ENCODE assay signal across 8 cellular contexts in genomic region chr1:25796807-25797458, GRCh38. TPM values are rescaled to one million over a fixed set of nuclear protein-coding genes. Genes with fewer than 3 reads are reported as not detected.
A peak's percentile ranks its signal among the peaks of the same experiment; 100 is the strongest.
DNase-seq lines count a peak whose midpoint lies in the region; ATAC-seq and TF ChIP-seq lines count a peak whose summit lies in the region.

No MANE protein-coding gene starts in this region.

- peaks cover 34% of the 10 kb centered on the region for H3K4me1 Mint-ChIP-seq in T-helper 17 cell

- WGBS in adrenal gland, 4 donors = 4 to 13% (median 8%) methylated on average over 14 to 19 of the region's 19 CpGs

- TF ChIP-seq POLR2A in adrenal gland (IDR thresholded peaks at IDR 0.05) = no peak

- H3K4me3 ChIP-seq in adrenal gland (no peak overlapping the region), left ventricle myocardium inferior (no peak overlapping the region)

- peak; percentile 69 to 91 (median 87) for TF ChIP-seq CTCF in adrenal gland (IDR thresholded peaks at IDR 0.05)
- TF ChIP-seq CTCF in left ventricle myocardium inferior (IDR thresholded peaks at IDR 0.05; ENCODE audit: borderline replicate concordance) = peak; percentile 77

- no peaks in the 10 kb centered on the region for H3K9me3 ChIP-seq in T-helper 17 cell (ENCODE audit: control insufficient read depth, low read length, poor library complexity, severe bottlenecking)
- H3K9me3 ChIP-seq in adrenal gland (replicated peaks in 1 of 3) = no peaks in the 10 kb centered on the region
- no peaks in the 10 kb centered on the region for H3K9me3 ChIP-seq in left ventricle myocardium inferior (replicated peaks)

- DNase-seq in GM03348 (ENCODE audit: low spot score) (peak; percentile 89), NCI-H1694 (lab: John Stamatoyannopoulos, UW) (peak; percentile 92), T-helper 17 cell (peak; percentile 69 to 76 (median 71)), adrenal gland (peak; percentile 84 to 96 (median 89)), left ventricle myocardium inferior (peak; percentile 87), sciatic nerve (ENCODE audit: low spot score) (peak; percentile 92)

- peak overlapping the region; percentile 98 for H3K27ac Mint-ChIP-seq in T-helper 17 cell

- H3K4me1 ChIP-seq in adrenal gland (replicated peaks in 1 of 2) (peaks cover 0 to 20% of the 10 kb centered on the region in 2 donors), left ventricle myocardium inferior (peaks cover 58% of the 10 kb centered on the region)

- ATAC-seq in T-helper 17 cell = peak; percentile 69
- peak; percentile 61 for ATAC-seq in sciatic nerve
- ATAC-seq in HG03342 (IDR thresholded peaks at IDR 0.05; ENCODE audit: unreplicated experiment) = no peak
- no peak for ATAC-seq in HG03175 (IDR thresholded peaks at IDR 0.05; ENCODE audit: unreplicated experiment)

- H3K27me3 ChIP-seq in adrenal gland (no peaks in the 10 kb centered on the region), left ventricle myocardium inferior (ENCODE audit: low read depth) (no peaks in the 10 kb centered on the region)

- intact Hi-C loops in adrenal gland (cut with DNase I) (loop anchor here (2.0 to 10.0 kb wide), 3 partner anchors 92 to 185 kb away; no protein-coding TSS in a partner anchor), left ventricle myocardium inferior (cut with micrococcal nuclease) (loop anchor here (2.0 kb wide), 1 partner anchor 188 kb away; no protein-coding TSS in a partner anchor), sciatic nerve (cut with DNase I) (no loop called here)

- no peaks in the 10 kb centered on the region for H3K36me3 ChIP-seq in adrenal gland (replicated peaks in 1 of 2)
- no peaks in the 10 kb centered on the region for H3K36me3 ChIP-seq in left ventricle myocardium inferior

- peak overlapping the region; percentile 89 for H3K4me3 Mint-ChIP-seq in T-helper 17 cell

- H3K36me3 Mint-ChIP-seq in T-helper 17 cell (ENCODE audit: low read depth) = peaks cover 2% of the 10 kb centered on the region

- H3K27ac ChIP-seq in adrenal gland (peak overlapping the region in 1 of 5 donors; percentile 20), left ventricle myocardium inferior (replicated peaks) (peak overlapping the region; percentile 66)

- no peaks in the 10 kb centered on the region for H3K27me3 Mint-ChIP-seq in T-helper 17 cell

RNA-seq across cellular contexts. Expression of gene SELENON, which starts 3.1 kb away (rescaled TPM):
- total RNA-seq in T-helper 17 cell = 10 to 100 TPM; 24.5 to 25.2 TPM
- 100 to 1,000 TPM in 1 of 8 donors, 10 to 100 TPM in 7; 25.1 to 105 (median 75.5) TPM for total RNA-seq in adrenal gland
- 10 to 100 TPM; 35.6 to 75.9 (median 37.7) TPM for polyA plus RNA-seq in adrenal gland
- 45.2 TPM for total RNA-seq in left ventricle myocardium inferior
- 53.8 TPM for total RNA-seq in sciatic nerve

RNA-seq across cellular contexts. Expression of gene MTFR1L, which starts 22.8 kb away (rescaled TPM):
- total RNA-seq in T-helper 17 cell (10 to 100 TPM; 30.4 to 37.4 TPM), adrenal gland (100 to 1,000 TPM; 116 to 285 (median 184) TPM), left ventricle myocardium inferior (252 TPM), sciatic nerve (65.4 TPM)
- polyA plus RNA-seq in adrenal gland = 100 to 1,000 TPM; 157 to 298 (median 284) TPM

Comparison
In these comparisons a context has a peak if more than half of its experiments do, and no peak if none do; other contexts are left out.
1. ATAC-seq: peak in T-helper 17 cell (single experiment) and sciatic nerve (single experiment); none in HG03342 (single experiment) and HG03175 (single experiment).
2. Peak in every context shown above with its lines, with median percentiles within 50 percentile points of each other: DNase-seq.